22 cellular contexts compared by ENCODE assay signal in genomic region chr1:194181845-194182244, GRCh38.
DNase-seq lines count a peak whose midpoint lies in the region; ATAC-seq, FAIRE-seq and TF ChIP-seq lines count a peak whose summit lies in the region.
"Had no signal": no experiment of that assay in that cellular context is flagged by ENCODE, and none has a peak within 500 bp of the region (broad histone marks: within the 10 kb centered on the region; RNA-seq: fewer than 3 reads in every experiment).

No MANE protein-coding gene starts in this region.

- FAIRE-seq in H1 (lab: Jason Lieb, UNC), result no peak
- FAIRE-seq: A549, G401.6, GM12891, GM19239 had no signal

- no peaks in the 10 kb centered on the region; the same call in 1 of the 2 replicates for H3K9me3 ChIP-seq in IMR-90 (ENCODE audit: control insufficient read depth, insufficient read depth, low read length)
- no peaks in the 10 kb centered on the region for H3K9me3 ChIP-seq in H1 (ENCODE audit: insufficient read depth in 2 of 2, low read depth in 1 of 2, low read length in 1 of 2)
- no peaks in the 10 kb centered on the region for H3K9me3 ChIP-seq in neural progenitor cell (ENCODE audit: low read depth)
- no peaks in the 10 kb centered on the region for H3K9me3 ChIP-seq in A673 (ENCODE audit: low read depth, low read length, poor library complexity, severe bottlenecking)
- H3K9me3 ChIP-seq: A549, BE2C, Caco-2 had no signal

- H2BK15ac ChIP-seq in IMR-90 (ENCODE audit: low read depth, low read length) (no peak overlapping the region), H1 (ENCODE audit: low read length) (no peak overlapping the region)

- H3K4me3 ChIP-seq in IMR-90 (ENCODE audit: insufficient read depth, low read depth, low read length) (no peak overlapping the region), H1 (ENCODE audit: extremely low read depth in 1 of 4, insufficient read depth in 2 of 4, low read depth in 3 of 4, low read length in 4 of 4) (no peak overlapping the region), neural progenitor cell (no peak overlapping the region), A673 (ENCODE audit: low read depth, low read length, poor library complexity, severe bottlenecking) (no peak overlapping the region)
- H3K4me3 ChIP-seq: A549, BLaER1 had no signal

- H3K79me1 ChIP-seq in IMR-90 (ENCODE audit: low read depth in 1 of 2, low read length in 2 of 2), result no peaks in the 10 kb centered on the region
- H3K79me1 ChIP-seq in H1 (ENCODE audit: low read depth, low read length), result no peaks in the 10 kb centered on the region

- no peak for TF ChIP-seq POLR2A in IMR-90 (IDR thresholded peaks at IDR 0.05; ENCODE audit: low read depth, low read length)
- TF ChIP-seq POLR2A in H1 (IDR thresholded peaks at IDR 0.05; ENCODE audit: control extremely low read depth in 1 of 2, low read depth in 2 of 2, low read length in 2 of 2), result no peak

- BruUV-seq in IMR-90 (replicated peaks; lab: Mats Ljungman, UMichigan), result no TSS peak
- no TSS peak for BruUV-seq in A673 (replicated peaks; lab: Mats Ljungman, UMichigan)

- no peak overlapping the region for H2BK20ac ChIP-seq in IMR-90 (ENCODE audit: low read depth, low read length)
- no peak overlapping the region for H2BK20ac ChIP-seq in H1 (ENCODE audit: low read length)

- H4K8ac ChIP-seq in IMR-90 (ENCODE audit: low read depth in 2 of 2, low read length in 2 of 2), result no peak overlapping the region
- no peak overlapping the region for H4K8ac ChIP-seq in H1 (ENCODE audit: extremely low read depth, insufficient read depth, low read length)

- TF ChIP-seq RAD21 in IMR-90 (IDR thresholded peaks at IDR 0.05; ENCODE audit: low read length) (no peak), H1 (IDR thresholded peaks at IDR 0.05 in 1 of 2, conservative IDR thresholded peaks at IDR 0.05 in 1 of 2; ENCODE audit: low read depth in 2 of 2, low read length in 2 of 2) (no peak)

- no peaks in the 10 kb centered on the region for H3K23me2 ChIP-seq in H1 (ENCODE audit: low read depth, low read length)

- H4K5ac ChIP-seq in IMR-90 (ENCODE audit: low read depth, low read length), result no peak overlapping the region
- H4K5ac ChIP-seq in H1 (ENCODE audit: insufficient read length, low read depth, low read length), result no peak overlapping the region

- dilution Hi-C loops in IMR-90 (cut with HindIII; ENCODE audit: low sequenced_read_pairs, unreplicated experiment), result no loop called here

- no peak overlapping the region for H2AK9ac ChIP-seq in IMR-90 (replicated peaks; ENCODE audit: low read depth, low read length, poor library complexity)

- no peak overlapping the region for H2AK5ac ChIP-seq in IMR-90 (ENCODE audit: low read depth, low read length)
- H2AK5ac ChIP-seq in H1 (ENCODE audit: low read depth, low read length), result no peak overlapping the region

- H4K91ac ChIP-seq in IMR-90 (ENCODE audit: insufficient read depth, low read depth, low read length), result no peak overlapping the region
- no peak overlapping the region for H4K91ac ChIP-seq in H1 (replicated peaks; ENCODE audit: insufficient read length, low read length)

- TF ChIP-seq CTCF in IMR-90 (conservative IDR thresholded peaks at IDR 0.05; ENCODE audit: low read depth, low read length) (no peak), H1 (IDR thresholded peaks at IDR 0.05; ENCODE audit: control extremely low read depth in 1 of 3, insufficient read depth in 1 of 3, low read depth in 1 of 3, low read length in 3 of 3) (no peak), neural progenitor cell (IDR thresholded peaks at IDR 0.05) (no peak), A673 (conservative IDR thresholded peaks at IDR 0.05; ENCODE audit: low read depth, low read length) (no peak)

- no peaks in the 10 kb centered on the region for H3K36me3 Mint-ChIP-seq in neural progenitor cell
- H3K36me3 Mint-ChIP-seq: CD8-positive, alpha-beta T cell had no signal

- H3K18ac ChIP-seq in IMR-90 (ENCODE audit: low read depth, low read length), result no peak overlapping the region
- H3K18ac ChIP-seq in H1 (ENCODE audit: extremely low read depth, low read length), result no peak overlapping the region

- ATAC-seq in IMR-90 (ENCODE audit: low read depth), result no peak
- ATAC-seq in GM21360 (IDR thresholded peaks at IDR 0.05; ENCODE audit: unreplicated experiment), result no peak
- ATAC-seq: A549; CD8-positive, alpha-beta T cell had no signal

- H4K20me1 ChIP-seq in IMR-90 (ENCODE audit: insufficient read depth, low read length), result no peaks in the 10 kb centered on the region
- no peaks in the 10 kb centered on the region for H4K20me1 ChIP-seq in H1 (replicated peaks in 1 of 2; ENCODE audit: control insufficient read depth in 1 of 2, insufficient read depth in 2 of 2, low read length in 2 of 2)
- H4K20me1 ChIP-seq in neural progenitor cell (ENCODE audit: low read depth), result no peaks in the 10 kb centered on the region
- H4K20me1 ChIP-seq: BLaER1 had no signal

- intact Hi-C loops in IMR-90 (cut with micrococcal nuclease), result no loop called here
- intact Hi-C loops in posterior vena cava (cut with DNase I), result no loop called here
- intact Hi-C loops in A673 (cut with micrococcal nuclease; ENCODE audit: unreplicated experiment), result no loop called here

- H3K4me3 Mint-ChIP-seq in neural progenitor cell, result no peak overlapping the region
- H3K4me3 Mint-ChIP-seq: CD4-positive, alpha-beta T cell; CD8-positive, alpha-beta T cell had no signal

- H3K4ac ChIP-seq in IMR-90 (ENCODE audit: low read depth, low read length) (no peak overlapping the region), H1 (replicated peaks; ENCODE audit: insufficient read length, low read depth, low read length) (no peak overlapping the region)

- H3K9me3 Mint-ChIP-seq in neural progenitor cell, result no peaks in the 10 kb centered on the region
- H3K9me3 Mint-ChIP-seq: CD8-positive, alpha-beta T cell had no signal

- no peak overlapping the region for H3K4me2 ChIP-seq in IMR-90 (ENCODE audit: low read depth, low read length)
- H3K4me2 ChIP-seq in H1 (ENCODE audit: insufficient read depth in 1 of 2, low read depth in 2 of 2, low read length in 2 of 2), result no peak overlapping the region
- H3K4me2 ChIP-seq in neural progenitor cell, result no peak overlapping the region
- H3K4me2 ChIP-seq: A549, BLaER1 had no signal

- H3K4me1 Mint-ChIP-seq in neural progenitor cell, result no peaks in the 10 kb centered on the region

- DNase-seq in IMR-90 (no peak), H1 (ENCODE audit: low read depth in 1 of 2, low spot score in 2 of 2) (no peak), neural progenitor cell (ENCODE audit: low spot score) (no peak), posterior vena cava (ENCODE audit: low spot score) (peak; percentile 73), NCI-H2029 (lab: John Stamatoyannopoulos, UW) (no peak), A673 (ENCODE audit: low spot score) (no peak)
- DNase-seq: ACHN; BE2C; C1 segment of cervical spinal cord; Caco-2; Calu3; CD4-positive, alpha-beta T cell; CD8-positive, alpha-beta T cell; DMS79 treated with DMSO at 0.1 percent for 48 hours; GF-D8 had no signal

- no CpG with 5 or more reads among the region's 5 CpGs for WGBS in IMR-90 (ENCODE audit: extremely low coverage in 2 of 2, insufficient read length in 1 of 2), 2 experiments
- 94% methylated on average over 4 of the region's 5 CpGs; no CpG with 5 or more reads in 1 of the 2 experiments for WGBS in H1 (ENCODE audit: extremely low coverage in 1 of 2, insufficient coverage in 1 of 2, insufficient read length in 1 of 2, insufficient replicate concordance in 2 of 2, low coverage in 1 of 2, low lambda C conversion rate in 2 of 2, missing lambda C conversion rate in 1 of 2), 2 experiments

- H3K27ac Mint-ChIP-seq in neural progenitor cell, result no peak overlapping the region
- H3K27ac Mint-ChIP-seq: CD4-positive, alpha-beta T cell; CD8-positive, alpha-beta T cell had no signal

- CTCF ChIA-PET in IMR-90 (lab: Yijun Ruan, JAX) (no interaction called here), H1 (lab: Charles Lee; ENCODE audit: partially characterized antibody) (interaction anchor here (1.1 to 1.2 kb wide), 2 partner anchors 15 to 29 kb away, joined by 3 to 5 read pairs; no protein-coding TSS in a partner anchor), A673 (lab: Charles Lee) (no interaction called here)

- H3K27me3 Mint-ChIP-seq in neural progenitor cell (ENCODE audit: insufficient read depth, low read depth), result no peaks in the 10 kb centered on the region
- H3K27me3 Mint-ChIP-seq: CD4-positive, alpha-beta T cell had no signal

- no peak overlapping the region for H3K27ac ChIP-seq in IMR-90 (ENCODE audit: insufficient read depth, low read length)
- no peak overlapping the region for H3K27ac ChIP-seq in H1 (ENCODE audit: low read depth, low read length)
- H3K27ac ChIP-seq in neural progenitor cell, result no peak overlapping the region
- no peak overlapping the region for H3K27ac ChIP-seq in A673 (ENCODE audit: low read depth, low read length, poor library complexity, severe bottlenecking)
- H3K27ac ChIP-seq: 22Rv1, A549, BLaER1 had no signal

- in situ Hi-C loops in IMR-90 (cut with MboI; ENCODE audit: low sequenced_read_pairs), result no loop called here

- H3K79me2 ChIP-seq in H1 (ENCODE audit: control insufficient read depth in 1 of 2, insufficient read depth in 2 of 2, low read length in 2 of 2) (no peaks in the 10 kb centered on the region), neural progenitor cell (ENCODE audit: low read depth) (no peaks in the 10 kb centered on the region)

- no peaks in the 10 kb centered on the region for H3K36me3 ChIP-seq in IMR-90 (ENCODE audit: control insufficient read depth, insufficient read depth, low read length)
- no peaks in the 10 kb centered on the region for H3K36me3 ChIP-seq in H1 (ENCODE audit: control insufficient read depth in 2 of 4, insufficient read depth in 4 of 4, low read length in 3 of 4)
- no peaks in the 10 kb centered on the region for H3K36me3 ChIP-seq in neural progenitor cell
- no peaks in the 10 kb centered on the region for H3K36me3 ChIP-seq in A673 (ENCODE audit: insufficient read depth, low read length, poor library complexity, severe bottlenecking)
- H3K36me3 ChIP-seq: BE2C, BLaER1 had no signal

- H3K9me1 ChIP-seq in IMR-90 (ENCODE audit: insufficient read depth, low read length), result no peaks in the 10 kb centered on the region; the same call in 1 of the 2 replicates

- no peak overlapping the region for H2BK5ac ChIP-seq in IMR-90 (ENCODE audit: low read depth, low read length, poor library complexity, severe bottlenecking)
- no peak overlapping the region for H2BK5ac ChIP-seq in H1 (ENCODE audit: low read depth, low read length)

- H3K56ac ChIP-seq in IMR-90 (ENCODE audit: extremely low read depth, insufficient read depth, low read length) (no peak overlapping the region), H1 (replicated peaks; ENCODE audit: insufficient read length, low read depth, low read length) (no peak overlapping the region)

- H3K4me1 ChIP-seq in IMR-90 (ENCODE audit: control insufficient read depth, insufficient read depth, low read length) (no peaks in the 10 kb centered on the region), H1 (replicated peaks in 1 of 4; ENCODE audit: control insufficient read depth in 3 of 4, insufficient read depth in 4 of 4, low read length in 3 of 4) (no peaks in the 10 kb centered on the region), neural progenitor cell (peaks cover 14% of the 10 kb centered on the region), A673 (ENCODE audit: insufficient read depth, low read length, poor library complexity, severe bottlenecking) (no peaks in the 10 kb centered on the region)
- H3K4me1 ChIP-seq: BE2C, BLaER1, Caco-2 had no signal

- no peaks in the 10 kb centered on the region for H3K27me3 ChIP-seq in IMR-90 (ENCODE audit: control insufficient read depth, insufficient read depth, low read length)
- H3K27me3 ChIP-seq in H1 (replicated peaks in 1 of 4; ENCODE audit: control insufficient read depth in 3 of 4, extremely low read depth in 1 of 4, insufficient read depth in 3 of 4, low read length in 3 of 4), result no peaks in the 10 kb centered on the region
- no peaks in the 10 kb centered on the region for H3K27me3 ChIP-seq in neural progenitor cell
- no peaks in the 10 kb centered on the region for H3K27me3 ChIP-seq in A673 (replicated peaks; ENCODE audit: insufficient read depth, low read depth, low read length, poor library complexity)
- H3K27me3 ChIP-seq: BE2C, BLaER1 had no signal

- no peak overlapping the region for H2BK12ac ChIP-seq in H1 (ENCODE audit: low read depth, low read length)

- H3K9ac ChIP-seq in IMR-90 (ENCODE audit: low read depth, low read length) (no peak overlapping the region), H1 (replicated peaks in 1 of 4; ENCODE audit: extremely low read depth in 1 of 4, low read depth in 3 of 4, low read length in 3 of 4) (no peak overlapping the region), neural progenitor cell (no peak overlapping the region)
- H3K9ac ChIP-seq: BLaER1 had no signal

- H2AFZ ChIP-seq in IMR-90 (replicated peaks; ENCODE audit: low read length, poor library complexity) (peak overlapping the region; percentile 13), H1 (ENCODE audit: low read length) (peak overlapping the region; percentile 73; the same call in 1 of the 2 replicates), neural progenitor cell (replicated peaks) (peak overlapping the region; percentile 61)

- no peak overlapping the region for H3K23ac ChIP-seq in IMR-90 (ENCODE audit: low read depth, low read length)
- H3K23ac ChIP-seq in H1 (ENCODE audit: insufficient read length), result no peak overlapping the region

- TF ChIP-seq EP300 in H1 (IDR thresholded peaks at IDR 0.05; ENCODE audit: borderline replicate concordance in 1 of 2, low read depth in 2 of 2, low read length in 2 of 2), result no peak

- H3K14ac ChIP-seq in IMR-90 (replicated peaks; ENCODE audit: low read depth, low read length) (no peak overlapping the region), H1 (ENCODE audit: insufficient read length) (no peak overlapping the region)

- H2BK120ac ChIP-seq in IMR-90 (ENCODE audit: low read depth, low read length) (no peak overlapping the region), H1 (replicated peaks; ENCODE audit: low read depth, low read length) (no peak overlapping the region)

- POLR2A ChIA-PET in IMR-90 (lab: Charles Lee; ENCODE audit: unreplicated experiment) (no interaction called here), H1 (lab: Charles Lee; ENCODE audit: partially characterized antibody) (no interaction called here), A673 (lab: Charles Lee; ENCODE audit: low non-redundant PET) (interaction anchor here (0.5 to 0.6 kb wide), 2 partner anchors 893 to 1058 kb away, joined by 3 to 7 read pairs; no protein-coding TSS in a partner anchor)

- H3F3A ChIP-seq in neural progenitor cell (ENCODE audit: low read depth), result no peaks in the 10 kb centered on the region

Comparison
In these comparisons a context has a peak if more than half of its experiments do, and no peak if none do; other contexts are left out.
1. H2AFZ ChIP-seq: peak in every context shown above with its lines; median percentile 73 in H1; 61 in neural progenitor cell; 13 in IMR-90.